In the genomic region with DNA sequence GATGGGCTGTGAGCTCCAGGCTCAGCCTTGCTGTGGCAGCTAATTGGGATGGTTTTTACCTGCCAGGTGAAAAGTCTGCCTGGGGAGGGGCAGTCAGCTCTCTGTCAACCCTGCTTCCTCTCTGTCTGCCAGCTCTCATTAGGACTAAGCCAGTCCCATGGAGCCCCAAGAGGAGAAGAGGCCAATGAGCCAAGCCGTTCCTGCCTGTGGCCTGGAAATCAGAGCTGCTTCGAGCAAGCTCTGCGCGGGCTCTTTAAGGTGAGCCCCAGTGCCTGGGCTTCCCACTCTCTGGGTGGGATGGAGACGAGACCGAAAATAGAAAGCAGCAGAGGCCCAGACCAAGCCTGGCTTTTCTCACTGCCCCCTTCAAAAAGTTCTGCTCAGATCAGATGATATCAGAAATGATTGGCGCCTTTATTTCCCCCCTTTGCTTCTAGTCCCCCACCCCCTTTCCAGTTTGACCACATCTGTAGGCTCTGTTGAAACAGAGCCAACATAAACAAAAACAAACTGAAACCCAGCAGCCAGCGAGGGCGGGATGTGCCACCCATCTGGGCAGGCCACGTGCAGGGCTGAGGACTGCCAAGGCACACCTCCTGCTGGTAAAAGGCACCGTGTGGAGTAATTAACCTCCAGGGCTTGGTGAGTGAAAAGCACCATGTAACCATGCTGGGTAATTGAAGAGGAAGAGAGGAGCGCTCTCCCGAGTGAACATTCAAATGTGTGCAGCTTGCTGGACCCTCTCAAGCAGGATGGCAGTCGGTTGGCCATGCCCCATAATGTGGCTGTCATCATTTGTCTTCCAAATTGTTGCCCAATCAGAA, we compare ENCODE assay signal across 9 cellular contexts.
DNase-seq lines count a peak whose midpoint lies in the region; ATAC-seq and TF ChIP-seq lines count a peak whose summit lies in the region.
"Had no signal": no experiment of that assay in that cellular context is flagged by ENCODE, and none has a peak within 500 bp of the region (broad histone marks: within the 10 kb centered on the region; RNA-seq: fewer than 3 reads in every experiment).

No MANE protein-coding gene starts in this region.

- H3K9me3 Mint-ChIP-seq in activated naive CD4-positive, alpha-beta T cell treated with anti-CD3 and anti-CD28 coated beads, Interleukin-2, amount 50 U/mL, for 72 hours = peaks cover 4 to 6% of the 10 kb centered on the region in 2 donors
- peaks cover 0 to 5% (median 0%) of the 10 kb centered on the region in 7 donors for H3K9me3 Mint-ChIP-seq in CD14-positive monocyte

- TF ChIP-seq CTCF in breast epithelium (IDR thresholded peaks at IDR 0.05) (peak in 1 of 3 donors; percentile 18), CD14-positive monocyte (IDR thresholded peaks at IDR 0.05) (no peak)

- intact Hi-C loops in breast epithelium (cut with DNase I; ENCODE audit: low total_unique reads) = no loop called here
- intact Hi-C loops in CD14-positive monocyte (cut with micrococcal nuclease) = no loop called here

- peak; percentile 15 for DNase-seq in activated naive CD4-positive, alpha-beta T cell treated with Interleukin-2 at 50 U/mL for 16 hours
- DNase-seq in activated naive CD4-positive, alpha-beta T cell treated with anti-CD3 and anti-CD28 coated beads, Interleukin-2, amount 50 U/mL, for 72 hours (ENCODE audit: low spot score in 2 of 2) = no peak
- DNase-seq in NCI-H345 treated with DMSO at 0.1 percent for 48 hours (lab: John Stamatoyannopoulos, UW; ENCODE audit: unreplicated experiment) (peak; percentile 75), breast epithelium (ENCODE audit: low spot score in 2 of 2) (peak; percentile 88 to 91), CD14-positive monocyte (ENCODE audit: low spot score) (no peak)

- H3K4me1 ChIP-seq in breast epithelium (peaks cover 8 to 17% of the 10 kb centered on the region in 2 donors), mesodermal cell (ENCODE audit: control insufficient read depth, insufficient read depth, low read length, poor library complexity, severe bottlenecking) (peaks cover 7% of the 10 kb centered on the region)

- H3K27me3 ChIP-seq in breast epithelium = no peaks in the 10 kb centered on the region

- no peak overlapping the region for H3K27ac Mint-ChIP-seq in activated naive CD4-positive, alpha-beta T cell treated with anti-CD3 and anti-CD28 coated beads, Interleukin-2, amount 50 U/mL, for 72 hours
- peak overlapping the region in 1 of 7 donors; percentile 6 for H3K27ac Mint-ChIP-seq in CD14-positive monocyte
- H3K27ac Mint-ChIP-seq: T-helper 1 cell treated with Interleukin-12 subunit alpha and Interleukin-12 subunit beta and Interleukin-4 antibody, amounts not matched to agents 30 μg/mL and 1 μg/mL, for 36 hours had no signal

- H3K36me3 ChIP-seq in breast epithelium (no peaks in the 10 kb centered on the region), mesodermal cell (ENCODE audit: control insufficient read depth, insufficient read depth, low read length) (no peaks in the 10 kb centered on the region)

- H3K27me3 Mint-ChIP-seq in CD14-positive monocyte (ENCODE audit: low read depth in 3 of 3) = peaks cover 8 to 11% (median 9%) of the 10 kb centered on the region in 3 donors

- H3K9me3 ChIP-seq in breast epithelium (no peaks in the 10 kb centered on the region), mesodermal cell (ENCODE audit: control insufficient read depth, low read length) (no peaks in the 10 kb centered on the region)

- WGBS in mesodermal cell (ENCODE audit: insufficient coverage in 2 of 2), 2 experiments = 60 to 72% methylated on average over 11 to 14 of the region's 14 CpGs

- no peak for ATAC-seq in activated naive CD4-positive, alpha-beta T cell treated with anti-CD3 and anti-CD28 coated beads, Interleukin-2, amount 50 U/mL, for 72 hours
- ATAC-seq in HG03460 (IDR thresholded peaks at IDR 0.05; ENCODE audit: unreplicated experiment) = no peak
- no peak for ATAC-seq in GM18907 (IDR thresholded peaks at IDR 0.05; ENCODE audit: unreplicated experiment)

- peaks cover 12 to 17% of the 10 kb centered on the region in 2 donors for H3K36me3 Mint-ChIP-seq in activated naive CD4-positive, alpha-beta T cell treated with anti-CD3 and anti-CD28 coated beads, Interleukin-2, amount 50 U/mL, for 72 hours
- no peaks in the 10 kb centered on the region for H3K36me3 Mint-ChIP-seq in CD14-positive monocyte

- H3K4me3 Mint-ChIP-seq in CD14-positive monocyte = peak overlapping the region in 1 of 2 donors; percentile 53
- H3K4me3 Mint-ChIP-seq: T-helper 1 cell treated with Interleukin-12 subunit alpha and Interleukin-12 subunit beta and Interleukin-4 antibody, amounts not matched to agents 30 μg/mL and 1 μg/mL, for 36 hours had no signal

- H3K27ac ChIP-seq in breast epithelium (peak overlapping the region; percentile 80 to 91), mesodermal cell (ENCODE audit: low read depth, low read length, severe bottlenecking) (peak overlapping the region; percentile 41)

- peak overlapping the region in 2 of 3 donors; percentile 3 to 35 for H3K4me3 ChIP-seq in breast epithelium
- no peak overlapping the region for H3K4me3 ChIP-seq in mesodermal cell (ENCODE audit: extremely low read depth, insufficient read depth, low read length, poor library complexity, severe bottlenecking)

- H3K4me1 Mint-ChIP-seq in CD14-positive monocyte = peaks cover 27% of the 10 kb centered on the region

- TF ChIP-seq POLR2A in breast epithelium (IDR thresholded peaks at IDR 0.05) = no peak

Comparison
In these comparisons a context has a peak if more than half of its experiments do, and no peak if none do; other contexts are left out.
1. DNase-seq: peak in activated naive CD4-positive, alpha-beta T cell treated with Interleukin-2 at 50 U/mL for 16 hours (single experiment), NCI-H345 treated with DMSO at 0.1 percent for 48 hours (single experiment) and breast epithelium (2 of 2); none in activated naive CD4-positive, alpha-beta T cell treated with anti-CD3 and anti-CD28 coated beads, Interleukin-2, amount 50 U/mL, for 72 hours (0 of 2) and CD14-positive monocyte (single experiment).